28 cellular contexts compared by ENCODE assay signal in the genomic region with DNA sequence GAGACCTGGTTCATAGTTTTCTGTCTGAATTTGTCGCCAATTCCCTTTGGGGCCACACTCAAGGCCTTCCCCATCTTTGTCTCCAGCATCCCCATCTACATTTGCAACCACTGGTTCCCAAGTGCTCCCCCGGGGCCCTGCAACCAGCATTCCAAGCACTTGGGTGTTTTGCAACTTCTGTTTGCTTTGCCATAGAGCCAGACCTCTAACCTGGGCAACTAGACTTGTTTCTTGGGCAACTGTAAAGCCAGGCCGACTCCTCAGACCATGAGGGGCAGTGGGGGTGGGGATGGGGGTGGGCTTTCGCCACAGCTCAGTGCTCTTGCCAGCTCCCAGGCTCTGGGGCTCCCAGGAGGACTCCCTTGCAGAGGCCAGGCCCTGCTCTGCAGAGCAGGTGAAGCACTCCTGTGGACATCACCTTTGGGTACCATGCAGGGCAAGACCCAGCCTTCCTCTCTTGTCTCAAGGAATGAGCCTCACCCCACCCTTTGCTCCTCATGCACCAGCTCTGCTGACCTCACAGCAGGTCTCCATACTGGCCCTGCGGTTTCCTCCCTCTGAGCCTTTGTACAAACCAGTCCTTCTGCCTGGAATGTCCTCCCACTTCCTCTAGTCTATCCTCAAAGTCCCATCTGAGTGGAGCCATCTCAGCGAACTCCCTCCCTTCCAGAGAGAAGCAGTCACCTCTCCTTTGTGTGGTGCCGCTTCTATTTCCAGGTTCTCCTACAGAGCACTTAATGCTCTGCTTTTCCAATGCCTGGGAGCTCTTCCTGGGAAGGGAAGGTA.
DNase-seq lines count a peak whose midpoint lies in the region; ATAC-seq, FAIRE-seq and TF ChIP-seq lines count a peak whose summit lies in the region.
"Had no signal": no experiment of that assay in that cellular context is flagged by ENCODE, and none has a peak within 500 bp of the region (broad histone marks: within the 10 kb centered on the region; RNA-seq: fewer than 3 reads in every experiment).

No MANE protein-coding gene starts in this region.

- H3K27me3 ChIP-seq in H1 (replicated peaks in 1 of 4; ENCODE audit: control insufficient read depth in 3 of 4, extremely low read depth in 1 of 4, insufficient read depth in 3 of 4, low read length in 3 of 4): no peaks in the 10 kb centered on the region
- H3K27me3 ChIP-seq: MG63 had no signal

- no peak for DNase-seq in H1 (ENCODE audit: low read depth in 1 of 2, low spot score in 2 of 2)
- DNase-seq in nephron progenitor cell: no peak
- no peak for DNase-seq in NCI-H2029 treated with DMSO at 0.1 percent for 48 hours (lab: John Stamatoyannopoulos, UW)
- DNase-seq in NOMO-1 (lab: John Stamatoyannopoulos, UW; ENCODE audit: unreplicated experiment in 2 of 2): no peak
- DNase-seq in activated CD4-positive, alpha-beta memory T cell treated with anti-CD3 and anti-CD28 coated beads for 36 hours: no peak
- DNase-seq: C1 segment of cervical spinal cord; CD4-positive, alpha-beta memory T cell; COR-L47; EL; GF-D8; KBM-7; MG63; NCI-H1105 treated with DMSO at 0.1 percent for 48 hours; NCI-H146; NCI-H1930; NCI-H446 treated with DMSO at 0.1 percent for 48 hours; NCI-H526; NCI-H82; NK-92 treated with Interleukin-12 subunit alpha and Interleukin-12 subunit beta, amount 100 ng/mL, for 24 hours; SHP77 treated with DMSO at 0.1 percent for 48 hours had no signal

- no peaks in the 10 kb centered on the region for H3K36me3 Mint-ChIP-seq in nephron progenitor cell (ENCODE audit: low read depth)
- no peaks in the 10 kb centered on the region for H3K36me3 Mint-ChIP-seq in activated CD4-positive, alpha-beta memory T cell treated with anti-CD3 and anti-CD28 coated beads for 36 hours
- H3K36me3 Mint-ChIP-seq: CD4-positive, alpha-beta memory T cell had no signal

- POLR2A ChIA-PET in H1 (lab: Charles Lee; ENCODE audit: partially characterized antibody): interaction anchor here (1.4 kb wide), 2 partner anchors 11 to 173 kb away, joined by 3 to 4 read pairs; no protein-coding TSS in a partner anchor
- POLR2A ChIA-PET in activated CD4-positive, alpha-beta memory T cell treated with anti-CD3 and anti-CD28 coated beads for 36 hours (lab: Charles Lee): no interaction called here

- H3K4me3 ChIP-seq in H1 (ENCODE audit: extremely low read depth in 1 of 4, insufficient read depth in 2 of 4, low read depth in 3 of 4, low read length in 4 of 4): no peak overlapping the region
- H3K4me3 ChIP-seq: A549, MG63, SK-N-MC had no signal

- H3K4me1 Mint-ChIP-seq in nephron progenitor cell: peaks cover 100% of the 10 kb centered on the region
- H3K4me1 Mint-ChIP-seq in activated CD4-positive, alpha-beta memory T cell treated with anti-CD3 and anti-CD28 coated beads for 36 hours (ENCODE audit: low read depth): no peaks in the 10 kb centered on the region
- H3K4me1 Mint-ChIP-seq: CD4-positive, alpha-beta memory T cell had no signal

- 88% methylated on average over 6 of the region's 7 CpGs; no CpG with 5 or more reads in 1 of the 2 experiments for WGBS in H1 (ENCODE audit: extremely low coverage in 1 of 2, insufficient coverage in 1 of 2, insufficient read length in 1 of 2, insufficient replicate concordance in 2 of 2, low coverage in 1 of 2, low lambda C conversion rate in 2 of 2, missing lambda C conversion rate in 1 of 2), 2 experiments

- no peaks in the 10 kb centered on the region for H3K27me3 Mint-ChIP-seq in nephron progenitor cell (ENCODE audit: low read depth, poor library complexity)
- peaks cover 14% of the 10 kb centered on the region for H3K27me3 Mint-ChIP-seq in activated CD4-positive, alpha-beta memory T cell treated with anti-CD3 and anti-CD28 coated beads for 36 hours

- peak overlapping the region; percentile 66; the same call in 1 of the 2 replicates for H3K18ac ChIP-seq in H1 (ENCODE audit: extremely low read depth, low read length)

- H2AK5ac ChIP-seq in H1 (ENCODE audit: low read depth, low read length): no peak overlapping the region

- H2BK5ac ChIP-seq in H1 (ENCODE audit: low read depth, low read length): no peak overlapping the region

- H3K4me3 Mint-ChIP-seq in nephron progenitor cell: peak overlapping the region; percentile 73
- H3K4me3 Mint-ChIP-seq in activated CD4-positive, alpha-beta memory T cell treated with anti-CD3 and anti-CD28 coated beads for 36 hours: no peak overlapping the region
- H3K4me3 Mint-ChIP-seq: CD4-positive, alpha-beta memory T cell had no signal

- no peak for TF ChIP-seq CTCF in H1 (IDR thresholded peaks at IDR 0.05; ENCODE audit: control extremely low read depth in 1 of 3, insufficient read depth in 1 of 3, low read depth in 1 of 3, low read length in 3 of 3)
- no peak for TF ChIP-seq CTCF in nephron progenitor cell (IDR thresholded peaks at IDR 0.05)

- no peak overlapping the region for H4K5ac ChIP-seq in H1 (ENCODE audit: insufficient read length, low read depth, low read length)

- no peaks in the 10 kb centered on the region for H3K79me2 ChIP-seq in H1 (ENCODE audit: control insufficient read depth in 1 of 2, insufficient read depth in 2 of 2, low read length in 2 of 2)

- intact Hi-C loops in activated CD4-positive, alpha-beta memory T cell treated with anti-CD3 and anti-CD28 coated beads for 36 hours (cut with micrococcal nuclease): no loop called here

- no peak overlapping the region for H3K56ac ChIP-seq in H1 (replicated peaks; ENCODE audit: insufficient read length, low read depth, low read length)

- peak overlapping the region; percentile 98 for H3K27ac Mint-ChIP-seq in nephron progenitor cell
- H3K27ac Mint-ChIP-seq in activated CD4-positive, alpha-beta memory T cell treated with anti-CD3 and anti-CD28 coated beads for 36 hours: no peak overlapping the region
- H3K27ac Mint-ChIP-seq: CD4-positive, alpha-beta memory T cell had no signal

- no peak overlapping the region for H3K4ac ChIP-seq in H1 (replicated peaks; ENCODE audit: insufficient read length, low read depth, low read length)

- no peak overlapping the region for H3K9ac ChIP-seq in H1 (replicated peaks in 1 of 4; ENCODE audit: extremely low read depth in 1 of 4, low read depth in 3 of 4, low read length in 3 of 4)

- H3K36me3 ChIP-seq in H1 (ENCODE audit: control insufficient read depth in 2 of 4, insufficient read depth in 4 of 4, low read length in 3 of 4): no peaks in the 10 kb centered on the region
- H3K36me3 ChIP-seq: MG63 had no signal

- no peaks in the 10 kb centered on the region for H3K79me1 ChIP-seq in H1 (ENCODE audit: low read depth, low read length)

- TF ChIP-seq EP300 in Ishikawa (IDR thresholded peaks at IDR 0.05; ENCODE audit: borderline replicate concordance) (no peak), H1 (IDR thresholded peaks at IDR 0.05; ENCODE audit: borderline replicate concordance in 1 of 2, low read depth in 2 of 2, low read length in 2 of 2) (no peak)

- no peak for ATAC-seq in GM18867 (IDR thresholded peaks at IDR 0.05; ENCODE audit: unreplicated experiment)
- ATAC-seq: A549, HepG2, Panc1 had no signal

- no peak overlapping the region for H2AFZ ChIP-seq in H1 (ENCODE audit: low read length)

- no peak overlapping the region for H3K27ac ChIP-seq in H1 (ENCODE audit: low read depth, low read length)
- H3K27ac ChIP-seq: A549, SK-N-MC had no signal

- no peaks in the 10 kb centered on the region for H4K20me1 ChIP-seq in H1 (replicated peaks in 1 of 2; ENCODE audit: control insufficient read depth in 1 of 2, insufficient read depth in 2 of 2, low read length in 2 of 2)

- TF ChIP-seq RAD21 in Ishikawa (IDR thresholded peaks at IDR 0.05; ENCODE audit: low read depth) (no peak), H1 (IDR thresholded peaks at IDR 0.05 in 1 of 2, conservative IDR thresholded peaks at IDR 0.05 in 1 of 2; ENCODE audit: low read depth in 2 of 2, low read length in 2 of 2) (no peak)

- no peak for FAIRE-seq in H1 (lab: Jason Lieb, UNC)
- FAIRE-seq: A549, GM12891, H54, HepG2 had no signal

- H3K4me1 ChIP-seq in H1 (replicated peaks in 1 of 4; ENCODE audit: control insufficient read depth in 3 of 4, insufficient read depth in 4 of 4, low read length in 3 of 4): peaks cover 0 to 25% (median 10%) of the 10 kb centered on the region in 4 experiments; a peak in 6 of 7 replicates
- H3K4me1 ChIP-seq: A549 had no signal

- 0 out of 2 replicates have a peak overlapping the region, but pooled peaks have one; percentile 95 for H2BK15ac ChIP-seq in H1 (ENCODE audit: low read length)

- H3K14ac ChIP-seq in H1 (ENCODE audit: insufficient read length): no peak overlapping the region

- H3K4me2 ChIP-seq in H1 (ENCODE audit: insufficient read depth in 1 of 2, low read depth in 2 of 2, low read length in 2 of 2): no peak overlapping the region
- H3K4me2 ChIP-seq: A549 had no signal

- no peak overlapping the region for H4K8ac ChIP-seq in H1 (ENCODE audit: extremely low read depth, insufficient read depth, low read length)

- no peaks in the 10 kb centered on the region for H3K9me3 ChIP-seq in H1 (ENCODE audit: insufficient read depth in 2 of 2, low read depth in 1 of 2, low read length in 1 of 2)
- H3K9me3 ChIP-seq: A549, MG63 had no signal

- H3K9me3 Mint-ChIP-seq in nephron progenitor cell: no peaks in the 10 kb centered on the region
- H3K9me3 Mint-ChIP-seq in activated CD4-positive, alpha-beta memory T cell treated with anti-CD3 and anti-CD28 coated beads for 36 hours: no peaks in the 10 kb centered on the region

- no peaks in the 10 kb centered on the region for H3K23me2 ChIP-seq in H1 (ENCODE audit: low read depth, low read length)

- H2BK120ac ChIP-seq in H1 (replicated peaks; ENCODE audit: low read depth, low read length): no peak overlapping the region

- no peak overlapping the region for H2BK20ac ChIP-seq in H1 (ENCODE audit: low read length)

- CTCF ChIA-PET in H1 (lab: Charles Lee; ENCODE audit: partially characterized antibody): interaction anchor here (0.9 to 2.7 kb wide), 6 partner anchors 9 to 468 kb away, joined by 3 to 14 read pairs (median 3); no protein-coding TSS in a partner anchor
- CTCF ChIA-PET in activated CD4-positive, alpha-beta memory T cell treated with anti-CD3 and anti-CD28 coated beads for 36 hours (lab: Charles Lee): no interaction called here

- no peak overlapping the region for H3K23ac ChIP-seq in H1 (ENCODE audit: insufficient read length)

- no peak for TF ChIP-seq POLR2A in H1 (IDR thresholded peaks at IDR 0.05; ENCODE audit: control extremely low read depth in 1 of 2, low read depth in 2 of 2, low read length in 2 of 2)

- no peak overlapping the region for H4K91ac ChIP-seq in H1 (replicated peaks; ENCODE audit: insufficient read length, low read length)

- no peak overlapping the region for H2BK12ac ChIP-seq in H1 (ENCODE audit: low read depth, low read length)

TF ChIP-seq in Ishikawa, 13 proteins besides CTCF, POLR2A, EP300 and RAD21 (continues in another document):
- no peak; the same call in 1 of the 2 replicates for TF ChIP-seq YY1 (IDR thresholded peaks at IDR 0.05; ENCODE audit: low read depth)

TF ChIP-seq in H1, 55 proteins besides CTCF, POLR2A, EP300 and RAD21 (continues in another document):
- TF ChIP-seq EGR1 (IDR thresholded peaks at IDR 0.05; ENCODE audit: borderline replicate concordance, low read depth, low read length): no peak
- no peak for TF ChIP-seq POU5F1 (IDR thresholded peaks at IDR 0.05; ENCODE audit: low read depth, low read length)
